18 cellular contexts compared by ENCODE assay signal in the genomic region with DNA sequence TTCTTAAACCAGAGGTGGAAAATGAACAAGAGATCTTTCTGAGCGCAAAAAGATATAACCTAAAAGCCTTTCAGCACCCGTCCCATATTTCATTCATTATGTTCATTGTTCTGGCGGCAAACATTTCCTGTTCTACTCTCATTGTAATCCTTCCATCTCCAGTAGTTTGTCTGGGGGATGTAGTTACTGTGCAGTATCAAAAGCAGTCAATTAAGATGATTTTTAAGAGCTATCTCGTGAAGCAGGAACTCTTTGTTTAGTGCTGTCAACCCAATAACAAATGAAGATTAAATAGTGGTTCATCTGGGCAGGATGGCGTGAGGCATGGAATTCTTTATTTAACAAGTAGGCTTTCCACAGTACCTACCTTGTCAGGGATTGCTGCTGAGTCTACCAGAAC.
"Had no signal": no experiment of that assay in that cellular context is flagged by ENCODE, and none has a peak within 500 bp of the region (broad histone marks: within the 10 kb centered on the region; RNA-seq: fewer than 3 reads in every experiment).

No MANE protein-coding gene starts in this region.

- DNase-seq: activated CD4-positive, alpha-beta T cell treated with anti-CD3 and anti-CD28 coated beads, Interleukin-2, amount 10 ng/mL, durations not matched to agents 7 days and 5 days; activated CD4-positive, CD25-positive, alpha-beta regulatory T cell treated with anti-CD3 and anti-CD28 coated beads, Interleukin-2, amount 50 U/mL, for 72 hours; activated CD8-positive, alpha-beta T cell treated with anti-CD3 and anti-CD28 coated beads for 36 hours; activated T-cell treated with anti-CD3 and anti-CD28 coated beads, Interleukin-2, amount 50 U/mL, for 1 hour; central memory CD4-positive, alpha-beta T cell; dermis blood vessel endothelial cell; effector CD8-positive, alpha-beta T cell; foreskin melanocyte; immature natural killer cell; left lung; ovary; psoas muscle; right cardiac atrium; stimulated activated CD4-positive, alpha-beta T cell treated with anti-CD3 and anti-CD28 coated beads, Interleukin-1b, Interleukin-23, amount 100 ng/mL, for 48 hours; stimulated activated naive CD8-positive, alpha-beta T cell treated with anti-CD3 and anti-CD28 coated beads, Interleukin-15, amount 100 ng/mL, for 72 hours; WERI-Rb-1 had no signal

- H3K4me3 ChIP-seq: left lung, ovary, psoas muscle, tibial nerve had no signal

- H3K4me1 ChIP-seq: left lung, psoas muscle, tibial nerve had no signal

- H3K27ac ChIP-seq: left lung, neutrophil, ovary, psoas muscle, tibial nerve, WERI-Rb-1 had no signal

- H3K27me3 ChIP-seq: left lung, neutrophil, ovary, tibial nerve had no signal

- H3K9me3 ChIP-seq: left lung, neutrophil, ovary, psoas muscle, tibial nerve had no signal

- H3K36me3 ChIP-seq: left lung, neutrophil, ovary, tibial nerve, WERI-Rb-1 had no signal
